8 cellular contexts compared by ENCODE assay signal in genomic region chr6:143575440-143575839, GRCh38.
DNase-seq lines count a peak whose midpoint lies in the region; ATAC-seq and TF ChIP-seq lines count a peak whose summit lies in the region.

No MANE protein-coding gene starts in this region.

- H3K36me3 Mint-ChIP-seq in MCF 10A (ENCODE audit: insufficient read depth, unreplicated experiment) (peaks cover 4% of the 10 kb centered on the region), immature natural killer cell (peaks cover 0 to 6% (median 4%) of the 10 kb centered on the region in 3 donors)

- H3K27ac Mint-ChIP-seq in MCF 10A (ENCODE audit: low read depth, unreplicated experiment) (no peak overlapping the region), immature natural killer cell (no peak overlapping the region)

- H3K79me2 ChIP-seq in ACC112 (ENCODE audit: control insufficient read depth, insufficient read depth, low read length, unreplicated experiment) = no peaks in the 10 kb centered on the region

- no peak overlapping the region for H3K27ac ChIP-seq in ACC112 (ENCODE audit: low read depth, low read length)

- intact Hi-C loops in MCF 10A (cut with micrococcal nuclease) = loop anchor here (1.0 to 5.0 kb wide), 7 partner anchors 102 to 907 kb away; partner anchors contain the start of genes LTV1, PHACTR2 and SF3B5

- CTCF ChIA-PET in MCF 10A (lab: Yijun Ruan, JAX) = interaction anchor here (0.5 to 7.0 kb wide), 21 partner anchors 10 to 1100 kb away, joined by 3 to 110 read pairs (median 5); partner anchors contain the start of gene LTV1

- H2AFZ ChIP-seq in ACC112 (ENCODE audit: low read length, unreplicated experiment) = peak overlapping the region; percentile 86

- ATAC-seq in HG02759 (IDR thresholded peaks at IDR 0.05; ENCODE audit: unreplicated experiment) = peak; percentile 88

- TF ChIP-seq CTCF in GM12874 (IDR thresholded peaks at IDR 0.05; ENCODE audit: insufficient read depth, low read depth, low read length) (peak; percentile 74), MCF 10A (IDR thresholded peaks at IDR 0.05; ENCODE audit: unreplicated experiment) (peak; percentile 71)

- peaks cover 17% of the 10 kb centered on the region for H3K9me3 Mint-ChIP-seq in MCF 10A (ENCODE audit: unreplicated experiment)
- no peaks in the 10 kb centered on the region for H3K9me3 Mint-ChIP-seq in immature natural killer cell

- no peaks in the 10 kb centered on the region for H3K27me3 ChIP-seq in ACC112 (ENCODE audit: insufficient read depth, low read length)

- DNase-seq in NCI-H1417 (lab: John Stamatoyannopoulos, UW) = peak; percentile 57 to 93 (median 70)
- peak; percentile 79 for DNase-seq in SKM-1 (lab: John Stamatoyannopoulos, UW; ENCODE audit: unreplicated experiment)
- DNase-seq in MCF 10A (ENCODE audit: unreplicated experiment) = peak; percentile 80
- DNase-seq in immature natural killer cell = peak; percentile 55 to 66 (median 61)
- peak; percentile 16 to 49 for DNase-seq in stimulated activated CD4-positive, alpha-beta T cell treated with anti-CD3 and anti-CD28 coated beads, Interleukin-2, amount 100 ng/mL, for 24 hours

- BruUV-seq in MCF 10A (replicated peaks; lab: Mats Ljungman, UMichigan) = no TSS peak

- H3K4me1 ChIP-seq in ACC112 (ENCODE audit: control insufficient read depth, insufficient read depth, low read length, unreplicated experiment) = peaks cover 3% of the 10 kb centered on the region

- no peaks in the 10 kb centered on the region for H3K36me3 ChIP-seq in ACC112 (ENCODE audit: insufficient read depth, low read length)

- H3K4me1 Mint-ChIP-seq in MCF 10A (ENCODE audit: insufficient read depth, unreplicated experiment) (peaks cover 14% of the 10 kb centered on the region), immature natural killer cell (no peaks in the 10 kb centered on the region)

- H3K4me3 Mint-ChIP-seq in MCF 10A (ENCODE audit: unreplicated experiment) (no peak overlapping the region), immature natural killer cell (no peak overlapping the region)

- no peaks in the 10 kb centered on the region for H3K27me3 Mint-ChIP-seq in MCF 10A (ENCODE audit: insufficient read depth, unreplicated experiment)
- peaks cover 0 to 1% (median 0%) of the 10 kb centered on the region in 3 donors for H3K27me3 Mint-ChIP-seq in immature natural killer cell (ENCODE audit: low read depth in 3 of 3)

- POLR2A ChIA-PET in MCF 10A (lab: Yijun Ruan, JAX) = interaction anchor here (1.0 to 2.3 kb wide), 10 partner anchors 9 to 520 kb away, joined by 3 to 21 read pairs (median 5); partner anchors contain the start of genes LTV1, PHACTR2, PLAGL1 and SF3B5

- peak overlapping the region; percentile 63 for H3K4me3 ChIP-seq in ACC112 (ENCODE audit: low read depth, low read length)
